In genomic region chr16:89737341-89738071, GRCh38 we compare ENCODE assay signal across 15 cellular contexts. TPM values are rescaled to one million over a fixed set of nuclear protein-coding genes. Genes with fewer than 3 reads are reported as not detected.
A peak's percentile ranks its signal among the peaks of the same experiment; 100 is the strongest.
DNase-seq lines count a peak whose midpoint lies in the region; ATAC-seq and TF ChIP-seq lines count a peak whose summit lies in the region.
"Had no signal": no experiment of that assay in that cellular context is flagged by ENCODE, and none has a peak within 500 bp of the region (broad histone marks: within the 10 kb centered on the region; RNA-seq: fewer than 3 reads in every experiment).

No MANE protein-coding gene starts in this region.

- H3K4me1 Mint-ChIP-seq in T-helper 2 cell treated with Interferon-gamma antibody and Interleukin-4, amounts not matched to agents 5 μg/mL and 100 μg/mL, for 36 hours (ENCODE audit: low read depth), result peaks cover 15% of the 10 kb centered on the region
- H3K4me1 Mint-ChIP-seq in activated naive CD4-positive, alpha-beta T cell treated with anti-CD3 and anti-CD28 coated beads, Interleukin-2, amount 10 ng/mL, durations not matched to agents 7 days and 5 days, result peaks cover 36% of the 10 kb centered on the region
- H3K4me1 Mint-ChIP-seq in nephron progenitor cell, result no peaks in the 10 kb centered on the region

- peaks cover 79% of the 10 kb centered on the region for H3K36me3 Mint-ChIP-seq in T-helper 2 cell treated with Interferon-gamma antibody and Interleukin-4, amounts not matched to agents 5 μg/mL and 100 μg/mL, for 36 hours (ENCODE audit: low read depth)
- peaks cover 72% of the 10 kb centered on the region for H3K36me3 Mint-ChIP-seq in activated naive CD4-positive, alpha-beta T cell treated with anti-CD3 and anti-CD28 coated beads, Interleukin-2, amount 10 ng/mL, durations not matched to agents 7 days and 5 days
- peaks cover 68% of the 10 kb centered on the region for H3K36me3 Mint-ChIP-seq in nephron progenitor cell (ENCODE audit: low read depth)

- no peaks in the 10 kb centered on the region for H3K27me3 ChIP-seq in lower lobe of right lung (ENCODE audit: low read depth)
- H3K27me3 ChIP-seq: adrenal gland had no signal

- no peaks in the 10 kb centered on the region for H3K9me3 ChIP-seq in lower lobe of right lung
- H3K9me3 ChIP-seq: adrenal gland had no signal

- H3K27ac ChIP-seq in lower lobe of right lung, result no peak overlapping the region
- H3K27ac ChIP-seq: adrenal gland, GM23248 had no signal

- H3K36me3 ChIP-seq in lower lobe of right lung, result peaks cover 85% of the 10 kb centered on the region

- peak; percentile 53 for DNase-seq in T-helper 2 cell treated with Interferon-gamma antibody and Interleukin-4, amounts not matched to agents 5 μg/mL and 100 μg/mL, for 36 hours (ENCODE audit: low spot score)
- DNase-seq in activated naive CD4-positive, alpha-beta T cell treated with anti-CD3 and anti-CD28 coated beads, Interleukin-2, amount 10 ng/mL, durations not matched to agents 7 days and 5 days, result peak; percentile 77
- DNase-seq in nephron progenitor cell (no peak), lower lobe of right lung (no peak), cardiac septum (ENCODE audit: low spot score) (no peak)
- DNase-seq: adrenal gland, COR-L47, cortex of kidney, GM23248, NCI-H1092, NCI-H524, retina had no signal

- H3K9me3 Mint-ChIP-seq in T-helper 2 cell treated with Interferon-gamma antibody and Interleukin-4, amounts not matched to agents 5 μg/mL and 100 μg/mL, for 36 hours, result no peaks in the 10 kb centered on the region
- no peaks in the 10 kb centered on the region for H3K9me3 Mint-ChIP-seq in activated naive CD4-positive, alpha-beta T cell treated with anti-CD3 and anti-CD28 coated beads, Interleukin-2, amount 10 ng/mL, durations not matched to agents 7 days and 5 days
- no peaks in the 10 kb centered on the region for H3K9me3 Mint-ChIP-seq in nephron progenitor cell

- intact Hi-C loops in lower lobe of right lung (cut with DNase I), result no loop called here
- intact Hi-C loops in cardiac septum (cut with DNase I), result no loop called here

- no peak for ATAC-seq in lower lobe of right lung
- ATAC-seq in GM19023 (IDR thresholded peaks at IDR 0.05; ENCODE audit: unreplicated experiment), result no peak
- no peak for ATAC-seq in HG02884 (IDR thresholded peaks at IDR 0.05; ENCODE audit: unreplicated experiment)

- TF ChIP-seq CTCF in nephron progenitor cell (IDR thresholded peaks at IDR 0.05) (no peak), lower lobe of right lung (IDR thresholded peaks at IDR 0.05) (no peak)

- no peaks in the 10 kb centered on the region for H3K27me3 Mint-ChIP-seq in T-helper 2 cell treated with Interferon-gamma antibody and Interleukin-4, amounts not matched to agents 5 μg/mL and 100 μg/mL, for 36 hours (ENCODE audit: low read depth)
- H3K27me3 Mint-ChIP-seq in activated naive CD4-positive, alpha-beta T cell treated with anti-CD3 and anti-CD28 coated beads, Interleukin-2, amount 10 ng/mL, durations not matched to agents 7 days and 5 days, result no peaks in the 10 kb centered on the region
- H3K27me3 Mint-ChIP-seq in nephron progenitor cell (ENCODE audit: low read depth, poor library complexity), result no peaks in the 10 kb centered on the region

- peak; percentile 12 for TF ChIP-seq POLR2A in GM18526 (IDR thresholded peaks at IDR 0.05; ENCODE audit: extremely low read depth, insufficient read length)

- peak overlapping the region; percentile 34 for H3K4me3 Mint-ChIP-seq in T-helper 2 cell treated with Interferon-gamma antibody and Interleukin-4, amounts not matched to agents 5 μg/mL and 100 μg/mL, for 36 hours
- H3K4me3 Mint-ChIP-seq in activated naive CD4-positive, alpha-beta T cell treated with anti-CD3 and anti-CD28 coated beads, Interleukin-2, amount 10 ng/mL, durations not matched to agents 7 days and 5 days, result peak overlapping the region; percentile 21
- no peak overlapping the region for H3K4me3 Mint-ChIP-seq in nephron progenitor cell

- peak overlapping the region; percentile 75 for H3K27ac Mint-ChIP-seq in T-helper 2 cell treated with Interferon-gamma antibody and Interleukin-4, amounts not matched to agents 5 μg/mL and 100 μg/mL, for 36 hours
- H3K27ac Mint-ChIP-seq in activated naive CD4-positive, alpha-beta T cell treated with anti-CD3 and anti-CD28 coated beads, Interleukin-2, amount 10 ng/mL, durations not matched to agents 7 days and 5 days, result peak overlapping the region; percentile 89
- peak overlapping the region; percentile 66 for H3K27ac Mint-ChIP-seq in nephron progenitor cell

- no peak overlapping the region for H3K4me3 ChIP-seq in lower lobe of right lung
- H3K4me3 ChIP-seq: adrenal gland, GM23248 had no signal

- H3K4me1 ChIP-seq in lower lobe of right lung, result no peaks in the 10 kb centered on the region
- H3K4me1 ChIP-seq: adrenal gland had no signal

- CTCF ChIA-PET in activated naive CD4-positive, alpha-beta T cell treated with anti-CD3 and anti-CD28 coated beads, Interleukin-2, amount 10 ng/mL, durations not matched to agents 7 days and 5 days (lab: Charles Lee), result interaction anchor here (1.4 to 1.8 kb wide), 4 partner anchors 32 to 126 kb away, joined by 3 to 12 read pairs (median 4); partner anchors contain the start of gene SPATA2L

RNA-seq across cellular contexts. Expression of gene ZNF276, which starts 16.2 kb away (rescaled TPM):
- total RNA-seq in lower lobe of right lung (33.2 TPM), cardiac septum (17.5 TPM)

RNA-seq across cellular contexts. Expression of gene VPS9D1, which starts 16.8 kb away (rescaled TPM):
- 15.6 TPM for total RNA-seq in lower lobe of right lung
- 19.7 TPM for total RNA-seq in cardiac septum

RNA-seq across cellular contexts. Expression of gene SPATA2L, which starts 36.0 kb away (rescaled TPM):
- 10.3 TPM for total RNA-seq in lower lobe of right lung
- total RNA-seq in cardiac septum, result 4.4 TPM

RNA-seq across cellular contexts. Expression of gene CDK10, which starts 51.0 kb away (rescaled TPM):
- total RNA-seq in lower lobe of right lung (79.6 TPM), cardiac septum (32.9 TPM)

Comparison
In these comparisons a context has a peak if more than half of its experiments do, and no peak if none do; other contexts are left out.
1. DNase-seq: peak in T-helper 2 cell treated with Interferon-gamma antibody and Interleukin-4, amounts not matched to agents 5 μg/mL and 100 μg/mL, for 36 hours (single experiment) and activated naive CD4-positive, alpha-beta T cell treated with anti-CD3 and anti-CD28 coated beads, Interleukin-2, amount 10 ng/mL, durations not matched to agents 7 days and 5 days (single experiment); none in nephron progenitor cell (single experiment), lower lobe of right lung (single experiment) and cardiac septum (single experiment).
2. Peak in every context shown above with its lines, with median percentiles within 50 percentile points of each other: H3K27ac Mint-ChIP-seq.